ENCODE assay signal across 1 cellular context in the genomic region with DNA sequence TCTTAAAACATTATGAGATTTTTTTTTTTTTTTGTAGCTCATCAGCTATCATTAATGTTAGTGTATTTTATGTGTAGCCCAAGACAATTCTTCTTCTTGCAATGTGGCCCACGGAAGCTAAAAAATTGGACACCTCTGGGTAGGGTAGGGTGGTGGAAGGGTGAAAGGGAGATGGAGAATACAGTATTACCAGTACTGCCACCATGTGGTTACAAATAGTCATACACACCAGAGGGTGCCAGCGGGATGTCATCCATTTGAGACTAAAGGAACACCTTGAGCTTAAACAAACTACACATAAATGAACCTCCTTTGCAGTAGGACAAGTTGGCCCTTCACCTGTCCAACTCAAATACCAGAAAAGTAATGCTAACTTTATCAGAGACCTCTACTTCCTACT.
TF ChIP-seq lines count a peak whose summit lies in the region.

No MANE protein-coding gene starts in this region.

TF ChIP-seq in GM23338, 12 proteins besides CTCF, POLR2A, EP300 and RAD21 (continued from another document):
- TF ChIP-seq, protein P1, sequence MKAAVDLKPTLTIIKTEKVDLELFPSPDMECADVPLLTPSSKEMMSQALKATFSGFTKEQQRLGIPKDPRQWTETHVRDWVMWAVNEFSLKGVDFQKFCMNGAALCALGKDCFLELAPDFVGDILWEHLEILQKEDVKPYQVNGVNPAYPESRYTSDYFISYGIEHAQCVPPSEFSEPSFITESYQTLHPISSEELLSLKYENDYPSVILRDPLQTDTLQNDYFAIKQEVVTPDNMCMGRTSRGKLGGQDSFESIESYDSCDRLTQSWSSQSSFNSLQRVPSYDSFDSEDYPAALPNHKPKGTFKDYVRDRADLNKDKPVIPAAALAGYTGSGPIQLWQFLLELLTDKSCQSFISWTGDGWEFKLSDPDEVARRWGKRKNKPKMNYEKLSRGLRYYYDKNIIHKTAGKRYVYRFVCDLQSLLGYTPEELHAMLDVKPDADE (IDR thresholded peaks at IDR 0.05): no peak
- TF ChIP-seq NANOG (IDR thresholded peaks at IDR 0.05; ENCODE audit: borderline replicate concordance) (no peak), STAT1 (IDR thresholded peaks at IDR 0.05; ENCODE audit: unreplicated experiment) (no peak), EZH2phosphoT487 (IDR thresholded peaks at IDR 0.05; ENCODE audit: unreplicated experiment) (no peak), JUNB (IDR thresholded peaks at IDR 0.05; ENCODE audit: unreplicated experiment) (no peak), ZNF331 (CRISPR knock-in tag; IDR thresholded peaks at IDR 0.05; ENCODE audit: low read depth) (no peak), EZH2 (IDR thresholded peaks at IDR 0.05; ENCODE audit: low read depth, unreplicated experiment) (no peak)
